In the genomic region with DNA sequence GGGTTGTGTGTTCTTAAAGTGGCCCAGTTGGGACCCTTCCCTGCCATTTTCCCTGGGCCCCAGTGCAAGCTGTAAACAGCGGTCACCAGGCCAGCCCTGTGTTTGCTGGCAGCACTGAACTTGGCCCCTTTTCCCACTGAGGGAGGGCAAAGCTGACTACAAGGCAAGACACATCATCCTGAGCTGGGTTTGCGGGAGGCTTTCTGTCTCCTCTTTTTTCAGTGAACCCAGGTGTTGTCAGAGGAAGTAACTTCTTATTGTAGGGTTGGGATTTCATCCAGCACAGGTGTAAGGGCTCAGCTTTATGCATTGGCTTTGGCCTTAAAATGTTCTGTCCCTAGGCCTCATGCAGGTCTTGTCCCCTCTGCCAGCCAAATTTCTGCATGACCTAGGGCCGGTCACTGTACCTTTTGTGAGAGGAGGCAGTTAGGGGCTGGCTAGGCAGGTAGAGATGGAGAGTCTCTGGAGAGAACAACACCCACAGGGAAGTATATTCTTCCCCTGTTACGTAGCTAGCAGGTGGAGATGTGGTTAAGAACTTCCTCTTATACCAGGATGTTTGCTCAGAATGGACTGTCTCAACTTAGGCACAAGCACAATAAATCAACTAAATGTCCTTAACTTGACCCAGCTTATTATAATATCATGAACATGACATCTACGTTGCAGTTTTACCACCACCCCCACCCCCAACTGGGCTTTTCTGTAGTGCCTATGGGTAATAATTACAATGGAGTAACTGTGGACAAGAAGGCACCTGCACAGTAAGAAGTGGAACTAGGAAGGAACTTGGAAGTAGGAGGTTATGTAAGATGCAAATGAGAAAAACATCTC, we compare ENCODE assay signal across 9 cellular contexts.
DNase-seq lines count a peak whose midpoint lies in the region; ATAC-seq and TF ChIP-seq lines count a peak whose summit lies in the region.
"Had no signal": no experiment of that assay in that cellular context is flagged by ENCODE, and none has a peak within 500 bp of the region (broad histone marks: within the 10 kb centered on the region; RNA-seq: fewer than 3 reads in every experiment).

No MANE protein-coding gene starts in this region.

- peak; percentile 90 for ATAC-seq in GM21423 (IDR thresholded peaks at IDR 0.05; ENCODE audit: unreplicated experiment)
- peak; percentile 89 for ATAC-seq in HG03571 (IDR thresholded peaks at IDR 0.05; ENCODE audit: unreplicated experiment)
- ATAC-seq in effector memory CD8-positive, alpha-beta T cell (replicated peaks) = peak; percentile 74

- POLR2A ChIA-PET in GM10248 (lab: Yijun Ruan, JAX) = no interaction called here

- TF ChIP-seq CTCF in GM10248 (IDR thresholded peaks at IDR 0.05; ENCODE audit: control extremely low read depth, extremely low read depth, low read depth, missing control alignments) = no peak

- CTCF ChIA-PET in GM10248 (lab: Yijun Ruan, JAX) = interaction anchor here (1.0 to 8.6 kb wide), 10 partner anchors 8 to 115 kb away, joined by 3 to 45 read pairs (median 5); a partner anchor contains a TSS

- no peaks in the 10 kb centered on the region for H3K9me3 Mint-ChIP-seq in effector memory CD8-positive, alpha-beta T cell

- H3K36me3 Mint-ChIP-seq in effector memory CD8-positive, alpha-beta T cell (ENCODE audit: insufficient read depth) = no peaks in the 10 kb centered on the region

- H3K4me1 Mint-ChIP-seq in effector memory CD8-positive, alpha-beta T cell (ENCODE audit: low read depth in 2 of 2) = peaks cover 0 to 11% of the 10 kb centered on the region in 2 donors

- peak overlapping the region in 1 of 2 donors; percentile 17 for H3K4me3 Mint-ChIP-seq in effector memory CD8-positive, alpha-beta T cell

- peak; percentile 51 for DNase-seq in GM10248 (ENCODE audit: extremely low spot score)
- DNase-seq in effector memory CD8-positive, alpha-beta T cell = no peak
- no peak for DNase-seq in DMS 273 (lab: John Stamatoyannopoulos, UW; ENCODE audit: unreplicated experiment)
- DNase-seq in NCI-H446 treated with DMSO at 0.1 percent for 48 hours (lab: John Stamatoyannopoulos, UW) = no peak
- DNase-seq in activated CD4-positive, CD25-positive, alpha-beta regulatory T cell (lab: John Stamatoyannopoulos, UW) = no peak
- no peak for DNase-seq in superior temporal gyrus (ENCODE audit: extremely low spot score)
- DNase-seq: left cardiac atrium had no signal

- H3K27ac Mint-ChIP-seq in effector memory CD8-positive, alpha-beta T cell = peak overlapping the region; percentile 20 to 51

- peaks cover 0 to 26% of the 10 kb centered on the region in 2 donors for H3K27me3 Mint-ChIP-seq in effector memory CD8-positive, alpha-beta T cell
